Comparison of ENCODE assay signal across 10 cellular contexts in genomic region chr18:10006261-10006903, GRCh38.
DNase-seq lines count a peak whose midpoint lies in the region; ATAC-seq and TF ChIP-seq lines count a peak whose summit lies in the region.
"Had no signal": no experiment of that assay in that cellular context is flagged by ENCODE, and none has a peak within 500 bp of the region (broad histone marks: within the 10 kb centered on the region; RNA-seq: fewer than 3 reads in every experiment).

No MANE protein-coding gene starts in this region.

- H4K20me1 ChIP-seq in hepatocyte (ENCODE audit: insufficient read depth, poor library complexity, severe bottlenecking): no peaks in the 10 kb centered on the region

- H3K27me3 ChIP-seq in hepatocyte: no peaks in the 10 kb centered on the region

- H3K27me3 Mint-ChIP-seq in natural killer cell treated with Interleukin-12 subunit alpha and Interleukin-12 subunit beta and Interleukin-15 and Interleukin-18, amount 100 ng/mL, for 72 hours: peaks cover 7 to 14% of the 10 kb centered on the region in 2 donors

- no peaks in the 10 kb centered on the region for H3K9me3 ChIP-seq in hepatocyte (ENCODE audit: low read depth)

- no peaks in the 10 kb centered on the region for H3K79me2 ChIP-seq in hepatocyte

- TF ChIP-seq CTCF in LNCaP clone FGC (IDR thresholded peaks at IDR 0.05; ENCODE audit: control insufficient read depth, extremely low read depth, insufficient read depth) (peak; percentile 31), VCaP (conservative IDR thresholded peaks at IDR 0.05) (peak; percentile 57), hepatocyte (IDR thresholded peaks at IDR 0.05; ENCODE audit: poor library complexity) (peak; percentile 35)

- H3K4me3 ChIP-seq in LNCaP clone FGC (ENCODE audit: low read depth, low read length) (no peak overlapping the region), hepatocyte (no peak overlapping the region)

- H3K36me3 Mint-ChIP-seq in natural killer cell treated with Interleukin-12 subunit alpha and Interleukin-12 subunit beta and Interleukin-15 and Interleukin-18, amount 100 ng/mL, for 72 hours: no peaks in the 10 kb centered on the region

- H3K4me2 ChIP-seq in hepatocyte: no peak overlapping the region
- H3K4me2 ChIP-seq: KMS-11 had no signal

- no peak overlapping the region for H3K4me3 Mint-ChIP-seq in natural killer cell treated with Interleukin-12 subunit alpha and Interleukin-12 subunit beta and Interleukin-15 and Interleukin-18, amount 100 ng/mL, for 72 hours
- H3K4me3 Mint-ChIP-seq: activated naive CD8-positive, alpha-beta T cell treated with anti-CD3 and anti-CD28 coated beads, Interleukin-2, amount 50 U/mL, for 24 hours had no signal

- 82% methylated on average over 4 of the region's 4 CpGs for WGBS in hepatocyte (ENCODE audit: low lambda C conversion rate, missing lambda C conversion rate)

- no peak for ATAC-seq in natural killer cell treated with Interleukin-12 subunit alpha and Interleukin-12 subunit beta and Interleukin-15 and Interleukin-18, amount 100 ng/mL, for 72 hours
- ATAC-seq in HG03139 (IDR thresholded peaks at IDR 0.05; ENCODE audit: unreplicated experiment): no peak
- ATAC-seq: activated naive CD8-positive, alpha-beta T cell treated with anti-CD3 and anti-CD28 coated beads, Interleukin-2, amount 50 U/mL, for 24 hours had no signal

- H3K9me3 Mint-ChIP-seq in natural killer cell treated with Interleukin-12 subunit alpha and Interleukin-12 subunit beta and Interleukin-15 and Interleukin-18, amount 100 ng/mL, for 72 hours: no peaks in the 10 kb centered on the region
- H3K9me3 Mint-ChIP-seq: activated naive CD8-positive, alpha-beta T cell treated with anti-CD3 and anti-CD28 coated beads, Interleukin-2, amount 50 U/mL, for 24 hours had no signal

- no peak overlapping the region for H3K27ac Mint-ChIP-seq in natural killer cell treated with Interleukin-12 subunit alpha and Interleukin-12 subunit beta and Interleukin-15 and Interleukin-18, amount 100 ng/mL, for 72 hours
- H3K27ac Mint-ChIP-seq: activated naive CD8-positive, alpha-beta T cell treated with anti-CD3 and anti-CD28 coated beads, Interleukin-2, amount 50 U/mL, for 24 hours had no signal

- H3K27ac ChIP-seq in VCaP: no peak overlapping the region
- H3K27ac ChIP-seq in hepatocyte: no peak overlapping the region
- H3K27ac ChIP-seq: KMS-11 had no signal

- no peaks in the 10 kb centered on the region for H3K36me3 ChIP-seq in hepatocyte (replicated peaks; ENCODE audit: insufficient read depth, low read depth)

- DNase-seq in AG20443 (ENCODE audit: low spot score) (peak; percentile 51), LNCaP clone FGC (ENCODE audit: low read depth) (no peak), hepatocyte (ENCODE audit: low spot score) (peak; percentile 23), 8988T (no peak)
- DNase-seq in natural killer cell treated with Interleukin-12 subunit alpha and Interleukin-12 subunit beta and Interleukin-15 and Interleukin-18, amount 100 ng/mL, for 72 hours (ENCODE audit: low spot score): no peak
- no peak for DNase-seq in activated CD4-positive, alpha-beta T cell treated with anti-CD3 and anti-CD28 coated beads, Interleukin-2, amount 50 U/mL, for 4 hours
- DNase-seq: activated naive CD8-positive, alpha-beta T cell treated with anti-CD3 and anti-CD28 coated beads, Interleukin-2, amount 50 U/mL, for 24 hours had no signal

- peak overlapping the region; percentile 19 for H2AFZ ChIP-seq in hepatocyte

- no peaks in the 10 kb centered on the region for H3K4me1 Mint-ChIP-seq in natural killer cell treated with Interleukin-12 subunit alpha and Interleukin-12 subunit beta and Interleukin-15 and Interleukin-18, amount 100 ng/mL, for 72 hours (ENCODE audit: low read depth in 2 of 2)
- H3K4me1 Mint-ChIP-seq: activated naive CD8-positive, alpha-beta T cell treated with anti-CD3 and anti-CD28 coated beads, Interleukin-2, amount 50 U/mL, for 24 hours had no signal

- no peaks in the 10 kb centered on the region for H3K9me2 ChIP-seq in hepatocyte (replicated peaks; ENCODE audit: insufficient read depth)

- H3K4me1 ChIP-seq in hepatocyte (ENCODE audit: insufficient read depth): peaks cover 13% of the 10 kb centered on the region

Comparison
In these comparisons a context has a peak if more than half of its experiments do, and no peak if none do; other contexts are left out.
1. DNase-seq: peak in AG20443 (single experiment) and hepatocyte (single experiment); none in LNCaP clone FGC (single experiment), 8988T (single experiment), natural killer cell treated with Interleukin-12 subunit alpha and Interleukin-12 subunit beta and Interleukin-15 and Interleukin-18, amount 100 ng/mL, for 72 hours (single experiment) and activated CD4-positive, alpha-beta T cell treated with anti-CD3 and anti-CD28 coated beads, Interleukin-2, amount 50 U/mL, for 4 hours (0 of 2).
2. Peak in every context shown above with its lines, with median percentiles within 50 percentile points of each other: CTCF ChIP-seq.